15 cellular contexts compared by ENCODE assay signal in the genomic region with DNA sequence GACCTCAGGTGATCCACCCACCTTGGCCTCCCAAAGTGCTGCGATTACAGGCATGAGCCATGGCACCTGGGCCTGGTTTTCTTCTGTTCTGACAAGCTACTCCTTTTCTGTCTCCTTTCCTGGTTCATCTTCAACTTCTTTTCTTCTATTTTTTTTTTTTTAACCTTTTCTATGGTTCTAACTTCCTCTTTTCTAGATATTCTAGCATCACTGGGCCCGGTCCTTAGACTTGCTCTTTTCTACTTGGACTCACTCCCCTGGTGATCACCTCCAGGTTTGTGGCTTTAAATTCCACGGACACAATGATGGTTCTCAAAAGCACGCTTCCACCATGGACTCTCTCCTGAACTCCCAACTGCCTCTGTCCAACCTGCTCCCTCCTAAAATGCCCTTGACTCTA. TPM values are rescaled to one million over a fixed set of nuclear protein-coding genes. Genes with fewer than 3 reads are reported as not detected.
DNase-seq lines count a peak whose midpoint lies in the region; ATAC-seq and TF ChIP-seq lines count a peak whose summit lies in the region.
"Had no signal": no experiment of that assay in that cellular context is flagged by ENCODE, and none has a peak within 500 bp of the region (broad histone marks: within the 10 kb centered on the region; RNA-seq: fewer than 3 reads in every experiment).

No MANE protein-coding gene starts in this region.

- no peaks in the 10 kb centered on the region for H3K36me3 ChIP-seq in smooth muscle cell (ENCODE audit: low read depth)

- no peak overlapping the region for H3K4me2 ChIP-seq in smooth muscle cell

- TF ChIP-seq CTCF in activated CD8-positive, alpha-beta T cell treated with anti-CD3 and anti-CD28 coated beads for 36 hours (IDR thresholded peaks at IDR 0.05) = no peak
- TF ChIP-seq CTCF in smooth muscle cell (IDR thresholded peaks at IDR 0.05; ENCODE audit: borderline replicate concordance, insufficient read depth, poor library complexity, severe bottlenecking) = no peak

- H3F3A ChIP-seq in smooth muscle cell (ENCODE audit: low read depth) = no peaks in the 10 kb centered on the region

- H3K27ac ChIP-seq in smooth muscle cell (ENCODE audit: low read depth) = no peak overlapping the region

- WGBS in smooth muscle cell (ENCODE audit: low lambda C conversion rate) = 97% methylated on average over 4 of the region's 4 CpGs

- H3K36me3 Mint-ChIP-seq in activated CD8-positive, alpha-beta memory T cell treated with anti-CD3 and anti-CD28 coated beads, Interleukin-2, amount 10 ng/mL, durations not matched to agents 7 days and 5 days = peaks cover 57% of the 10 kb centered on the region
- peaks cover 34% of the 10 kb centered on the region for H3K36me3 Mint-ChIP-seq in activated CD8-positive, alpha-beta T cell treated with anti-CD3 and anti-CD28 coated beads for 36 hours (ENCODE audit: low read depth)
- peaks cover 15% of the 10 kb centered on the region for H3K36me3 Mint-ChIP-seq in natural killer cell treated with Interleukin-12 subunit alpha and Interleukin-12 subunit beta and Interleukin-15 and Interleukin-18, amount 100 ng/mL, for 72 hours

- H3K9me3 ChIP-seq in smooth muscle cell (replicated peaks; ENCODE audit: low read depth) = no peaks in the 10 kb centered on the region
- H3K9me3 ChIP-seq: ascending aorta, stomach had no signal

- no peaks in the 10 kb centered on the region for H3K27me3 Mint-ChIP-seq in activated CD8-positive, alpha-beta memory T cell treated with anti-CD3 and anti-CD28 coated beads, Interleukin-2, amount 10 ng/mL, durations not matched to agents 7 days and 5 days
- no peaks in the 10 kb centered on the region for H3K27me3 Mint-ChIP-seq in activated CD8-positive, alpha-beta T cell treated with anti-CD3 and anti-CD28 coated beads for 36 hours
- H3K27me3 Mint-ChIP-seq in natural killer cell treated with Interleukin-12 subunit alpha and Interleukin-12 subunit beta and Interleukin-15 and Interleukin-18, amount 100 ng/mL, for 72 hours = no peaks in the 10 kb centered on the region

- H3K4me1 ChIP-seq in smooth muscle cell (ENCODE audit: low read depth) = peaks cover 5% of the 10 kb centered on the region

- DNase-seq in activated CD8-positive, alpha-beta memory T cell treated with anti-CD3 and anti-CD28 coated beads, Interleukin-2, amount 10 ng/mL, durations not matched to agents 7 days and 5 days = no peak
- no peak for DNase-seq in activated CD8-positive, alpha-beta memory T cell treated with anti-CD3 and anti-CD28 coated beads, Interleukin-2, amount 50 U/mL, for 4 hours
- peak; percentile 53 for DNase-seq in KBM-7
- no peak for DNase-seq in activated CD8-positive, alpha-beta T cell treated with anti-CD3 and anti-CD28 coated beads for 36 hours
- DNase-seq in natural killer cell treated with Interleukin-12 subunit alpha and Interleukin-12 subunit beta and Interleukin-15 and Interleukin-18, amount 100 ng/mL, for 72 hours (ENCODE audit: low spot score) = no peak
- DNase-seq in midbrain (lab: John Stamatoyannopoulos, UW) = no peak
- DNase-seq in smooth muscle cell (lab: John Stamatoyannopoulos, UW; ENCODE audit: unreplicated experiment) = no peak
- DNase-seq: activated CD8-positive, alpha-beta memory T cell treated with anti-CD3 and anti-CD28 coated beads, Interleukin-2, amount 50 U/mL, for 48 hours; NCI-H187 treated with DMSO at 0.1 percent for 48 hours; retina; stimulated activated CD4-positive, alpha-beta T cell treated with anti-CD3 and anti-CD28 coated beads, Interleukin-4, amount 100 ng/mL, for 4 hours; stomach had no signal

- CTCF ChIA-PET in activated CD8-positive, alpha-beta memory T cell treated with anti-CD3 and anti-CD28 coated beads, Interleukin-2, amount 10 ng/mL, durations not matched to agents 7 days and 5 days (lab: Charles Lee) = interaction anchor here (1.4 kb wide), 1 partner anchor 44 kb away, joined by 4 read pairs; no protein-coding TSS in a partner anchor
- CTCF ChIA-PET in activated CD8-positive, alpha-beta T cell treated with anti-CD3 and anti-CD28 coated beads for 36 hours (lab: Charles Lee) = no interaction called here

- H3K27ac Mint-ChIP-seq in activated CD8-positive, alpha-beta memory T cell treated with anti-CD3 and anti-CD28 coated beads, Interleukin-2, amount 10 ng/mL, durations not matched to agents 7 days and 5 days = peak overlapping the region; percentile 98
- peak overlapping the region; percentile 11 for H3K27ac Mint-ChIP-seq in activated CD8-positive, alpha-beta T cell treated with anti-CD3 and anti-CD28 coated beads for 36 hours
- peak overlapping the region in 1 of 2 donors; percentile 77 for H3K27ac Mint-ChIP-seq in natural killer cell treated with Interleukin-12 subunit alpha and Interleukin-12 subunit beta and Interleukin-15 and Interleukin-18, amount 100 ng/mL, for 72 hours

- no peak overlapping the region for H3K4me3 ChIP-seq in smooth muscle cell

- H3K9me3 Mint-ChIP-seq in activated CD8-positive, alpha-beta memory T cell treated with anti-CD3 and anti-CD28 coated beads, Interleukin-2, amount 10 ng/mL, durations not matched to agents 7 days and 5 days (ENCODE audit: low read depth) = no peaks in the 10 kb centered on the region
- peaks cover 2% of the 10 kb centered on the region for H3K9me3 Mint-ChIP-seq in activated CD8-positive, alpha-beta T cell treated with anti-CD3 and anti-CD28 coated beads for 36 hours
- H3K9me3 Mint-ChIP-seq in natural killer cell treated with Interleukin-12 subunit alpha and Interleukin-12 subunit beta and Interleukin-15 and Interleukin-18, amount 100 ng/mL, for 72 hours = no peaks in the 10 kb centered on the region

- no peak for ATAC-seq in activated CD8-positive, alpha-beta memory T cell treated with anti-CD3 and anti-CD28 coated beads, Interleukin-2, amount 10 ng/mL, durations not matched to agents 7 days and 5 days
- ATAC-seq in activated CD8-positive, alpha-beta T cell treated with anti-CD3 and anti-CD28 coated beads for 36 hours = no peak
- no peak for ATAC-seq in natural killer cell treated with Interleukin-12 subunit alpha and Interleukin-12 subunit beta and Interleukin-15 and Interleukin-18, amount 100 ng/mL, for 72 hours
- ATAC-seq in GM18520 (IDR thresholded peaks at IDR 0.05; ENCODE audit: unreplicated experiment) = no peak

- H3K79me2 ChIP-seq in smooth muscle cell (ENCODE audit: low read depth) = peaks cover 62% of the 10 kb centered on the region

- POLR2A ChIA-PET in activated CD8-positive, alpha-beta T cell treated with anti-CD3 and anti-CD28 coated beads for 36 hours (lab: Charles Lee) = interaction anchor here (0.6 to 1.0 kb wide), 3 partner anchors 14 to 395 kb away, joined by 3 to 4 read pairs (median 3); no protein-coding TSS in a partner anchor

- intact Hi-C loops in activated CD8-positive, alpha-beta T cell treated with anti-CD3 and anti-CD28 coated beads for 36 hours (cut with micrococcal nuclease) = no loop called here

- H2AFZ ChIP-seq in smooth muscle cell (ENCODE audit: low read depth) = no peak overlapping the region

- in situ Hi-C loops in KBM-7 (cut with MboI; ENCODE audit: low pct_unique_long_range_greater_than_20kb, low sequenced_read_pairs) = no loop called here

- no peak overlapping the region for H3K9ac ChIP-seq in smooth muscle cell (ENCODE audit: low read depth)

- peaks cover 63% of the 10 kb centered on the region for H3K4me1 Mint-ChIP-seq in activated CD8-positive, alpha-beta memory T cell treated with anti-CD3 and anti-CD28 coated beads, Interleukin-2, amount 10 ng/mL, durations not matched to agents 7 days and 5 days
- H3K4me1 Mint-ChIP-seq in activated CD8-positive, alpha-beta T cell treated with anti-CD3 and anti-CD28 coated beads for 36 hours (ENCODE audit: low read depth) = peaks cover 51% of the 10 kb centered on the region
- peaks cover 35 to 53% of the 10 kb centered on the region in 2 donors for H3K4me1 Mint-ChIP-seq in natural killer cell treated with Interleukin-12 subunit alpha and Interleukin-12 subunit beta and Interleukin-15 and Interleukin-18, amount 100 ng/mL, for 72 hours (ENCODE audit: low read depth in 2 of 2)

- no peaks in the 10 kb centered on the region for H3K27me3 ChIP-seq in smooth muscle cell (ENCODE audit: low read depth)
- H3K27me3 ChIP-seq: ascending aorta, stomach had no signal

- peaks cover 25% of the 10 kb centered on the region for H4K20me1 ChIP-seq in smooth muscle cell (ENCODE audit: low read depth)

- H3K4me3 Mint-ChIP-seq in activated CD8-positive, alpha-beta memory T cell treated with anti-CD3 and anti-CD28 coated beads, Interleukin-2, amount 10 ng/mL, durations not matched to agents 7 days and 5 days = peak overlapping the region; percentile 98
- H3K4me3 Mint-ChIP-seq in activated CD8-positive, alpha-beta T cell treated with anti-CD3 and anti-CD28 coated beads for 36 hours = no peak overlapping the region
- peak overlapping the region; percentile 98 for H3K4me3 Mint-ChIP-seq in natural killer cell treated with Interleukin-12 subunit alpha and Interleukin-12 subunit beta and Interleukin-15 and Interleukin-18, amount 100 ng/mL, for 72 hours

RNA-seq across cellular contexts. Expression of gene EIF2AK2, which starts 2.0 kb away (rescaled TPM):
- 100 to 1,000 TPM; 115 to 175 TPM for total RNA-seq in activated CD8-positive, alpha-beta memory T cell treated with anti-CD3 and anti-CD28 coated beads, Interleukin-2, amount 10 ng/mL, durations not matched to agents 7 days and 5 days
- 10 to 100 TPM; 43.1 to 49.3 TPM for total RNA-seq in activated CD8-positive, alpha-beta T cell treated with anti-CD3 and anti-CD28 coated beads for 36 hours
- total RNA-seq in natural killer cell treated with Interleukin-12 subunit alpha and Interleukin-12 subunit beta and Interleukin-15 and Interleukin-18, amount 100 ng/mL, for 72 hours = 10 to 100 TPM; 37.7 to 40.1 TPM
- 24.6 and 32.9 TPM in 2 replicates for total RNA-seq in smooth muscle cell
- polyA plus RNA-seq in smooth muscle cell = 21.0 and 25.1 TPM in 2 replicates

RNA-seq across cellular contexts. Expression of gene SULT6B1, which starts 33.7 kb away (rescaled TPM):
- total RNA-seq in activated CD8-positive, alpha-beta memory T cell treated with anti-CD3 and anti-CD28 coated beads, Interleukin-2, amount 10 ng/mL, durations not matched to agents 7 days and 5 days = not detected
- not detected for total RNA-seq in activated CD8-positive, alpha-beta T cell treated with anti-CD3 and anti-CD28 coated beads for 36 hours
- not detected for total RNA-seq in natural killer cell treated with Interleukin-12 subunit alpha and Interleukin-12 subunit beta and Interleukin-15 and Interleukin-18, amount 100 ng/mL, for 72 hours
- total RNA-seq in smooth muscle cell = not detected in 2 replicates
- polyA plus RNA-seq in smooth muscle cell = not detected in 2 replicates
- total RNA-seq: ascending aorta, fibroblast of villous mesenchyme, stomach had no signal
- polyA plus RNA-seq: stomach had no signal

RNA-seq across cellular contexts. Expression of gene CEBPZOS, which starts 41.5 kb away (rescaled TPM):
- 10 to 100 TPM; 35.6 to 37.9 TPM for total RNA-seq in activated CD8-positive, alpha-beta memory T cell treated with anti-CD3 and anti-CD28 coated beads, Interleukin-2, amount 10 ng/mL, durations not matched to agents 7 days and 5 days
- 10 to 100 TPM; 43.7 to 48.4 TPM for total RNA-seq in activated CD8-positive, alpha-beta T cell treated with anti-CD3 and anti-CD28 coated beads for 36 hours
- 10 to 100 TPM; 32.6 to 37.9 TPM for total RNA-seq in natural killer cell treated with Interleukin-12 subunit alpha and Interleukin-12 subunit beta and Interleukin-15 and Interleukin-18, amount 100 ng/mL, for 72 hours
- 9.5 and 10.8 TPM in 2 replicates for total RNA-seq in smooth muscle cell
- polyA plus RNA-seq in smooth muscle cell = 7.8 and 10.1 TPM in 2 replicates
